23 cellular contexts compared by ENCODE assay signal in the genomic region with DNA sequence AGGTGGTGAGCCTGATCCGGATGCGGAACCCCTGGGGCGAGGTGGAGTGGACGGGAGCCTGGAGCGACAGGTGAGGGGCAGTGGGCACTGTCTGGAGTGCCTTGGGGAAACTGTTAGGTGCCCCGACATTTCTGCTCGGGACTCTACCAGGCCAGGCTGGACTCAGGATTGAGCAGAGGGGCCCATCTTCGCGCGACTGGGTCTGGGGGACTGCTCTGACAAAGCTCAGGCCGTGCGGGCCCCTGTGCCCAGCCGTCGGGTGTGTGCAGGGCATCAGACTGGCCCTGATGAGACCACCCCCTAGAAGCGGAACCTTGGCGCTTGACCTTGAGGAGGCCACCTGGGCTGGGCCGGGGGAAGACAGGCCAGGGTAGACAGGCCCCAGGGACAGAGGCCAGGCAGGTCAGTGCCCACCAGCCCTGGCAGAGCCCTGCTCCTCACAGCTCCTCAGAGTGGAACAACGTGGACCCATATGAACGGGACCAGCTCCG. TPM values are rescaled to one million over a fixed set of nuclear protein-coding genes. Genes with fewer than 3 reads are reported as not detected.
A peak's percentile ranks its signal among the peaks of the same experiment; 100 is the strongest.
DNase-seq lines count a peak whose midpoint lies in the region; ATAC-seq, FAIRE-seq and TF ChIP-seq lines count a peak whose summit lies in the region.
"Had no signal": no experiment of that assay in that cellular context is flagged by ENCODE, and none has a peak within 500 bp of the region (broad histone marks: within the 10 kb centered on the region; RNA-seq: fewer than 3 reads in every experiment).

No MANE protein-coding gene starts in this region.

- POLR2A ChIA-PET in HEK293 (lab: Yijun Ruan, JAX) (interaction anchor here (1.2 kb wide), 1 partner anchor 9 kb away, joined by 3 read pairs; no protein-coding TSS in a partner anchor), K562 (lab: Yijun Ruan, JAX) (interaction anchor here (1.1 to 1.2 kb wide), 2 partner anchors 18 to 33 kb away, joined by 3 to 5 read pairs; a partner anchor contains a TSS)

- H3K36me3 ChIP-seq in HEK293 (ENCODE audit: control insufficient read depth in 2 of 2, insufficient read depth in 1 of 2, low read length in 2 of 2): peaks cover 9 to 86% of the 10 kb centered on the region in 2 experiments; a peak in 2 of 3 replicates
- H3K36me3 ChIP-seq in K562 (ENCODE audit: control insufficient read depth, insufficient read depth, low read length): peaks cover 92% of the 10 kb centered on the region
- H3K36me3 ChIP-seq in right lobe of liver: peaks cover 0 to 54% (median 7%) of the 10 kb centered on the region in 4 donors
- peaks cover 10 to 53% of the 10 kb centered on the region in 2 donors for H3K36me3 ChIP-seq in neuronal stem cell (replicated peaks in 1 of 2; ENCODE audit: control insufficient read depth in 2 of 2, insufficient read depth in 2 of 2, low read length in 2 of 2)
- H3K36me3 ChIP-seq: BE2C had no signal

- no peak overlapping the region for H3K23ac ChIP-seq in neuronal stem cell (ENCODE audit: low read depth, low read length, poor library complexity)

- no peak overlapping the region for H2BK12ac ChIP-seq in neuronal stem cell (ENCODE audit: low read length)

- H2BK5ac ChIP-seq in neuronal stem cell (ENCODE audit: low read length): no peak overlapping the region

- no peak for TF ChIP-seq RAD21 in K562 (CRISPR knock-in tag; conservative IDR thresholded peaks at IDR 0.05 in 1 of 2, IDR thresholded peaks at IDR 0.05 in 1 of 2)

- TF ChIP-seq POLR2A in K562 (conservative IDR thresholded peaks at IDR 0.05) (no peak), right lobe of liver (IDR thresholded peaks at IDR 0.05) (no peak)

- in situ Hi-C loops in K562 (cut with MboI): no loop called here

- TF ChIP-seq EP300 in K562 (IDR thresholded peaks at IDR 0.05; ENCODE audit: low read length): no peak

- H3K36me3 Mint-ChIP-seq in immature natural killer cell: peaks cover 19 to 35% (median 21%) of the 10 kb centered on the region in 3 donors

- no peak overlapping the region for H2BK15ac ChIP-seq in neuronal stem cell (ENCODE audit: low read length)

- H3K9me3 ChIP-seq in HEK293 (ENCODE audit: control insufficient read depth, insufficient read depth, low read depth, low read length) (no peaks in the 10 kb centered on the region), K562 (replicated peaks; ENCODE audit: control insufficient read depth, insufficient read depth, low read depth, low read length) (no peaks in the 10 kb centered on the region), right lobe of liver (no peaks in the 10 kb centered on the region), neuronal stem cell (replicated peaks in 1 of 2; ENCODE audit: control insufficient read depth in 2 of 2, insufficient read depth in 1 of 2, low read depth in 1 of 2, low read length in 2 of 2) (no peaks in the 10 kb centered on the region)
- H3K9me3 ChIP-seq: BE2C, SJSA1 had no signal

- H3K14ac ChIP-seq in neuronal stem cell (ENCODE audit: low read length): no peak overlapping the region

- H3K79me2 ChIP-seq in K562 (ENCODE audit: control insufficient read depth, insufficient read depth, low read length): peaks cover 17% of the 10 kb centered on the region

- no peak overlapping the region for H3K27ac ChIP-seq in HEK293 (ENCODE audit: extremely low read depth, low read depth, low read length)
- H3K27ac ChIP-seq in K562 (ENCODE audit: extremely low read depth, low read depth, low read length): no peak overlapping the region
- no peak overlapping the region for H3K27ac ChIP-seq in right lobe of liver
- H3K27ac ChIP-seq in neuronal stem cell (replicated peaks; ENCODE audit: low read length): no peak overlapping the region
- H3K27ac ChIP-seq: SJSA1 had no signal

- no peaks in the 10 kb centered on the region for H4K20me1 ChIP-seq in K562 (replicated peaks; ENCODE audit: control insufficient read depth, insufficient read depth, low read length)

- H3K9me1 ChIP-seq in K562 (ENCODE audit: control insufficient read depth, insufficient read depth, low read length): peaks cover 3% of the 10 kb centered on the region

- intact Hi-C loops in K562 (cut with micrococcal nuclease) (no loop called here), right lobe of liver (cut with DNase I) (loop anchor here in 1 of 2 donors (10.0 kb wide), 1 partner anchor 63 kb away; a partner anchor contains a TSS)

- H2BK120ac ChIP-seq in neuronal stem cell (ENCODE audit: low read depth, low read length): no peak overlapping the region

- H3K4me2 ChIP-seq in K562 (ENCODE audit: insufficient read depth, low read length) (no peak overlapping the region), neuronal stem cell (ENCODE audit: insufficient read depth, low read length, poor library complexity, severe bottlenecking) (no peak overlapping the region)

- CTCF ChIA-PET in HEK293 (lab: Yijun Ruan, JAX): interaction anchor here (0.5 to 1.1 kb wide), 2 partner anchors 16 to 18 kb away, joined by 3 read pairs; no protein-coding TSS in a partner anchor
- CTCF ChIA-PET in K562 (lab: Yijun Ruan, JAX; ENCODE audit: low intra/inter-chr PET ratio): no interaction called here

- H4K8ac ChIP-seq in neuronal stem cell (ENCODE audit: low read depth, low read length): no peak overlapping the region

- 98% methylated on average over 13 of the region's 20 CpGs for WGBS in K562 (ENCODE audit: insufficient coverage, low coverage, missing lambda C conversion rate)
- WGBS in right lobe of liver (ENCODE audit: insufficient coverage, low coverage, low lambda C conversion rate, missing lambda C conversion rate): no CpG with 5 or more reads among the region's 20 CpGs
- WGBS in neuronal stem cell (ENCODE audit: extremely low coverage in 2 of 2, insufficient read length in 2 of 2, insufficient replicate concordance in 1 of 2), 2 donors: no CpG with 5 or more reads among the region's 20 CpGs

- H2AK5ac ChIP-seq in neuronal stem cell (ENCODE audit: low read depth, low read length): no peak overlapping the region

- H3K79me1 ChIP-seq in neuronal stem cell (ENCODE audit: low read depth, low read length): no peaks in the 10 kb centered on the region

- H4K91ac ChIP-seq in neuronal stem cell (ENCODE audit: low read depth, low read length, poor library complexity): no peak overlapping the region

- DNase-seq in K562 (ENCODE audit: extremely low read depth in 1 of 4, low spot score in 3 of 4) (no peak), right lobe of liver (peak in 2 of 3 donors; percentile 42 to 48), neuronal stem cell (ENCODE audit: low spot score) (no peak), immature natural killer cell (no peak)
- DNase-seq in stimulated activated CD8-positive, alpha-beta memory T cell treated with anti-CD3 and anti-CD28 coated beads, Interleukin-4, amount 100 ng/mL, for 48 hours: peak; percentile 18
- no peak for DNase-seq in activated naive CD4-positive, alpha-beta T cell treated with anti-CD3 and anti-CD28 coated beads, Interleukin-2, amount 50 U/mL, for 16 hours
- DNase-seq: BE2C; DMS153; IMR-90; NCI-H1048; NCI-H1417; NCI-H1694; NCI-H2029 treated with DMSO at 0.1 percent for 48 hours; NCI-H446 treated with DMSO at 0.1 percent for 48 hours; NCI-H526; NCI-H82; NK-92 treated with Interleukin-12 subunit alpha and Interleukin-12 subunit beta, amount 100 ng/mL, for 24 hours; PC-3 had no signal

- H3K18ac ChIP-seq in neuronal stem cell (ENCODE audit: low read length): no peak overlapping the region

- H3K27me3 ChIP-seq in K562 (ENCODE audit: control insufficient read depth in 2 of 2, insufficient read depth in 2 of 2, low read length in 2 of 2): no peaks in the 10 kb centered on the region
- H3K27me3 ChIP-seq in right lobe of liver: no peaks in the 10 kb centered on the region
- H3K27me3 ChIP-seq in neuronal stem cell (ENCODE audit: control insufficient read depth in 3 of 3, insufficient read depth in 3 of 3, low read depth in 1 of 3, low read length in 3 of 3): peaks cover 0 to 2% (median 0%) of the 10 kb centered on the region in 3 experiments
- H3K27me3 ChIP-seq: BE2C, SJSA1 had no signal

- no peak for TF ChIP-seq CTCF in HEK293 (tag by site-specific recombination; IDR thresholded peaks at IDR 0.05)
- TF ChIP-seq CTCF in K562 (IDR thresholded peaks at IDR 0.05 in 2 of 3, conservative IDR thresholded peaks at IDR 0.05 in 1 of 3; ENCODE audit: insufficient read depth in 2 of 3, low read depth in 1 of 3, low read length in 3 of 3): no peak
- no peak for TF ChIP-seq CTCF in right lobe of liver (IDR thresholded peaks at IDR 0.05)

- H3K9ac ChIP-seq in K562 (ENCODE audit: insufficient read depth in 1 of 2, low read depth in 2 of 2, low read length in 2 of 2) (no peak overlapping the region; a peak in 1 of 4 replicates), neuronal stem cell (ENCODE audit: low read depth, low read length, poor library complexity) (no peak overlapping the region)

- no peak overlapping the region for H3K27ac Mint-ChIP-seq in immature natural killer cell

- no peak overlapping the region for H3K4me3 Mint-ChIP-seq in immature natural killer cell
- H3K4me3 Mint-ChIP-seq: CD14-positive monocyte had no signal

- H3K4me1 ChIP-seq in HEK293 (ENCODE audit: control insufficient read depth, insufficient read depth, low read length): no peaks in the 10 kb centered on the region
- H3K4me1 ChIP-seq in K562 (replicated peaks in 1 of 2; ENCODE audit: control insufficient read depth in 2 of 2, insufficient read depth in 2 of 2, low read length in 2 of 2): peaks cover 5 to 34% of the 10 kb centered on the region in 2 experiments; a peak in 4 of 5 replicates
- H3K4me1 ChIP-seq in right lobe of liver: no peaks in the 10 kb centered on the region
- H3K4me1 ChIP-seq in neuronal stem cell (ENCODE audit: control insufficient read depth in 2 of 2, insufficient read depth in 1 of 2, low read depth in 1 of 2, low read length in 2 of 2): peaks cover 0 to 8% of the 10 kb centered on the region in 2 donors
- H3K4me1 ChIP-seq: BE2C had no signal

- ATAC-seq in K562 (no peak), right lobe of liver (peak in 1 of 4 donors; percentile 19)
- ATAC-seq: PC-3, Right ventricle myocardium inferior had no signal

- no peaks in the 10 kb centered on the region for H3K9me3 Mint-ChIP-seq in immature natural killer cell
- H3K9me3 Mint-ChIP-seq: CD14-positive monocyte had no signal

- H3K4ac ChIP-seq in neuronal stem cell (ENCODE audit: low read length): no peak overlapping the region

- no peak overlapping the region for H2AFZ ChIP-seq in K562 (ENCODE audit: low read depth, low read length)
- H2AFZ ChIP-seq in neuronal stem cell (ENCODE audit: low read length): no peak overlapping the region

- peaks cover 13 to 20% of the 10 kb centered on the region in 2 donors for H3K4me1 Mint-ChIP-seq in immature natural killer cell

- H3K27me3 Mint-ChIP-seq in immature natural killer cell (ENCODE audit: low read depth in 3 of 3): peaks cover 0 to 3% (median 0%) of the 10 kb centered on the region in 3 donors

- FAIRE-seq in K562 (lab: Jason Lieb, UNC): no peak
- FAIRE-seq: H54 had no signal

- no TSS peak for BruUV-seq in K562 (replicated peaks; lab: Mats Ljungman, UMichigan)

- H3K4me3 ChIP-seq in HEK293 (ENCODE audit: low read depth, low read length) (no peak overlapping the region), K562 (no peak overlapping the region), right lobe of liver (no peak overlapping the region), neuronal stem cell (ENCODE audit: low read length in 2 of 2) (no peak overlapping the region)
- H3K4me3 ChIP-seq: SJSA1 had no signal

RNA-seq across cellular contexts. Expression of a gene that starts 6.3 kb away (rescaled TPM):
- total RNA-seq in K562 (2011; cell fraction: chromatin; rRNA removed; ENCODE audit: low replicate concordance): 216 and 541 TPM in 2 replicates
- 238 and 253 TPM in 2 replicates for total RNA-seq in K562 (2011; cell fraction: nucleolus; rRNA removed)
- total RNA-seq in K562 (2011; cell fraction: nucleoplasm; rRNA removed): 194 and 215 TPM in 2 replicates
- total RNA-seq in K562 (2014; rRNA removed) (112 and 116 TPM in 2 replicates), K562 (2014; rRNA removed; fragmentation: Illumina TruSeq; extraction: Trizol) (21.7 and 24.8 TPM in 2 replicates), K562 (2015; rRNA removed; fragmentation: Illumina TruSeq; extraction: Trizol) (51.5 and 52.2 TPM in 2 replicates), K562 (2021) (195 and 199 TPM in 2 replicates), right lobe of liver (100 to 1,000 TPM in 1 of 6 experiments, 10 to 100 TPM in 5; 55.7 to 124 (median 83.1) TPM)
- polyA plus RNA-seq in K562 (2011; rRNA removed) (61.6 and 138 TPM in 2 replicates), K562 (2014; fragmentation: Illumina TruSeq; extraction: Trizol) (143 and 183 TPM in 2 replicates), K562 (2014; fragmentation: Nextera tagmentation; extraction: Ambion mirVana) (1 to 10 TPM; 3.5 to 6.0 TPM), K562 (2014; rRNA removed) (112 and 133 TPM in 2 replicates), immature natural killer cell (100 to 1,000 TPM; 124 to 155 (median 148) TPM)
- polyA plus RNA-seq in K562 (2011; cell fraction: cytosol; rRNA removed): 70.1 and 167 TPM in 2 replicates
- polyA plus RNA-seq in K562 (2011; cell fraction: nucleus; rRNA removed): 212 and 301 TPM in 2 replicates
- polyA plus RNA-seq in K562 (2012): 106 and 148 TPM in 2 replicates
- 53.1 and 54.9 TPM in 2 replicates for polyA minus RNA-seq in K562 (2011; rRNA and poly(A)+ RNA removed)
- polyA minus RNA-seq in K562 (2011; cell fraction: cytosol; rRNA and poly(A)+ RNA removed): 100 and 118 TPM in 2 replicates
- 61.7 and 93.0 TPM in 2 replicates for polyA minus RNA-seq in K562 (2011; cell fraction: nucleus; rRNA and poly(A)+ RNA removed)
- 35.4 TPM for polyA plus RNA-seq in neuronal stem cell (2013, experiment 1 of 2)
- 33.4 TPM for polyA plus RNA-seq in neuronal stem cell (2013, experiment 2 of 2)

RNA-seq across cellular contexts. Expression of a gene that starts 18.0 kb away (rescaled TPM):
- 3.3 and 7.2 TPM in 2 replicates for total RNA-seq in K562 (2011; cell fraction: chromatin; rRNA removed; ENCODE audit: low replicate concordance)
- 10.7 and 13.8 TPM in 2 replicates for total RNA-seq in K562 (2011; cell fraction: nucleolus; rRNA removed)
- total RNA-seq in K562 (2011; cell fraction: nucleoplasm; rRNA removed): 7.4 and 10.0 TPM in 2 replicates
- total RNA-seq in K562 (2014; rRNA removed): 11.2 and 11.3 TPM in 2 replicates
- total RNA-seq in K562 (2014; rRNA removed; fragmentation: Illumina TruSeq; extraction: Trizol): 5.8 and 6.1 TPM in 2 replicates
- 6.6 and 7.3 TPM in 2 replicates for total RNA-seq in K562 (2015; rRNA removed; fragmentation: Illumina TruSeq; extraction: Trizol)
- 15.1 and 15.9 TPM in 2 replicates for total RNA-seq in K562 (2021)
- polyA plus RNA-seq in K562 (2011; rRNA removed): 4.8 and 11.7 TPM in 2 replicates
- 10.3 and 15.8 TPM in 2 replicates for polyA plus RNA-seq in K562 (2011; cell fraction: cytosol; rRNA removed)
- polyA plus RNA-seq in K562 (2011; cell fraction: nucleus; rRNA removed): 26.3 and 27.0 TPM in 2 replicates
- polyA plus RNA-seq in K562 (2012): 16.9 and 34.8 TPM in 2 replicates
- 18.5 and 18.8 TPM in 2 replicates for polyA plus RNA-seq in K562 (2014; fragmentation: Illumina TruSeq; extraction: Trizol)
- 1 to 10 TPM; 4.4 to 9.2 TPM for polyA plus RNA-seq in K562 (2014; fragmentation: Nextera tagmentation; extraction: Ambion mirVana)
- 14.0 and 15.6 TPM in 2 replicates for polyA plus RNA-seq in K562 (2014; rRNA removed)
- polyA minus RNA-seq in K562 (2011; rRNA and poly(A)+ RNA removed): 2.2 and 2.3 TPM in 2 replicates
- 4.1 and 5.1 TPM in 2 replicates for polyA minus RNA-seq in K562 (2011; cell fraction: cytosol; rRNA and poly(A)+ RNA removed)
- polyA minus RNA-seq in K562 (2011; cell fraction: nucleus; rRNA and poly(A)+ RNA removed): 2.0 and 3.9 TPM in 2 replicates
- total RNA-seq in right lobe of liver: 1 to 10 TPM in 2 of 6 experiments, under 1 TPM in 2, not detected in 2; 0.49 to 1.8 (median 0.87) TPM
- polyA plus RNA-seq in neuronal stem cell (2013, experiment 1 of 2): 0.06 TPM
- not detected for polyA plus RNA-seq in neuronal stem cell (2013, experiment 2 of 2)
- polyA plus RNA-seq in immature natural killer cell: not detected
- total RNA-seq: IMR-90, PC-3, Right ventricle myocardium inferior, SJSA1 had no signal
- polyA plus RNA-seq: IMR-90 had no signal

RNA-seq across cellular contexts. Expression of a gene that starts 53.7 kb away (rescaled TPM):
- 160 and 411 TPM in 2 replicates for total RNA-seq in K562 (2011; cell fraction: chromatin; rRNA removed; ENCODE audit: low replicate concordance)
- 212 and 239 TPM in 2 replicates for total RNA-seq in K562 (2011; cell fraction: nucleolus; rRNA removed)
- 199 and 204 TPM in 2 replicates for total RNA-seq in K562 (2011; cell fraction: nucleoplasm; rRNA removed)
- total RNA-seq in K562 (2014; rRNA removed) (9.9 and 10.7 TPM in 2 replicates), K562 (2014; rRNA removed; fragmentation: Illumina TruSeq; extraction: Trizol) (7.3 and 9.8 TPM in 2 replicates), K562 (2015; rRNA removed; fragmentation: Illumina TruSeq; extraction: Trizol) (8.0 and 8.7 TPM in 2 replicates), K562 (2021) (42.7 and 47.4 TPM in 2 replicates), right lobe of liver (100 to 1,000 TPM in 4 of 6 experiments, 10 to 100 TPM in 2; 73.0 to 120 (median 109) TPM)
- polyA plus RNA-seq in K562 (2011; rRNA removed) (13.1 and 36.5 TPM in 2 replicates), K562 (2014; fragmentation: Illumina TruSeq; extraction: Trizol) (38.5 and 40.1 TPM in 2 replicates), K562 (2014; fragmentation: Nextera tagmentation; extraction: Ambion mirVana) (under 1 TPM; 0.41 to 0.63 TPM), K562 (2014; rRNA removed) (19.1 and 19.3 TPM in 2 replicates), immature natural killer cell (10 to 100 TPM in 1 of 3 donors, 1 to 10 TPM in 2; 2.3 to 21.8 (median 7.7) TPM)
- polyA plus RNA-seq in K562 (2011; cell fraction: cytosol; rRNA removed): 20.0 and 43.0 TPM in 2 replicates
- 131 and 155 TPM in 2 replicates for polyA plus RNA-seq in K562 (2011; cell fraction: nucleus; rRNA removed)
- polyA plus RNA-seq in K562 (2012): 34.0 and 57.6 TPM in 2 replicates
- 62.5 and 65.5 TPM in 2 replicates for polyA minus RNA-seq in K562 (2011; rRNA and poly(A)+ RNA removed)
- 37.2 and 49.5 TPM in 2 replicates for polyA minus RNA-seq in K562 (2011; cell fraction: cytosol; rRNA and poly(A)+ RNA removed)
- 49.5 and 75.9 TPM in 2 replicates for polyA minus RNA-seq in K562 (2011; cell fraction: nucleus; rRNA and poly(A)+ RNA removed)
- polyA plus RNA-seq in neuronal stem cell (2013, experiment 1 of 2): 16.9 TPM
- polyA plus RNA-seq in neuronal stem cell (2013, experiment 2 of 2): 16.0 TPM

Comparison
In these comparisons a context has a peak if more than half of its experiments do, and no peak if none do; other contexts are left out.
1. DNase-seq: peak in right lobe of liver (2 of 3) and stimulated activated CD8-positive, alpha-beta memory T cell treated with anti-CD3 and anti-CD28 coated beads, Interleukin-4, amount 100 ng/mL, for 48 hours (single experiment); none in K562 (0 of 4), activated naive CD4-positive, alpha-beta T cell treated with anti-CD3 and anti-CD28 coated beads, Interleukin-2, amount 50 U/mL, for 16 hours (single experiment), neuronal stem cell (single experiment) and immature natural killer cell (0 of 3).